20 cellular contexts compared by ENCODE assay signal in the genomic region with DNA sequence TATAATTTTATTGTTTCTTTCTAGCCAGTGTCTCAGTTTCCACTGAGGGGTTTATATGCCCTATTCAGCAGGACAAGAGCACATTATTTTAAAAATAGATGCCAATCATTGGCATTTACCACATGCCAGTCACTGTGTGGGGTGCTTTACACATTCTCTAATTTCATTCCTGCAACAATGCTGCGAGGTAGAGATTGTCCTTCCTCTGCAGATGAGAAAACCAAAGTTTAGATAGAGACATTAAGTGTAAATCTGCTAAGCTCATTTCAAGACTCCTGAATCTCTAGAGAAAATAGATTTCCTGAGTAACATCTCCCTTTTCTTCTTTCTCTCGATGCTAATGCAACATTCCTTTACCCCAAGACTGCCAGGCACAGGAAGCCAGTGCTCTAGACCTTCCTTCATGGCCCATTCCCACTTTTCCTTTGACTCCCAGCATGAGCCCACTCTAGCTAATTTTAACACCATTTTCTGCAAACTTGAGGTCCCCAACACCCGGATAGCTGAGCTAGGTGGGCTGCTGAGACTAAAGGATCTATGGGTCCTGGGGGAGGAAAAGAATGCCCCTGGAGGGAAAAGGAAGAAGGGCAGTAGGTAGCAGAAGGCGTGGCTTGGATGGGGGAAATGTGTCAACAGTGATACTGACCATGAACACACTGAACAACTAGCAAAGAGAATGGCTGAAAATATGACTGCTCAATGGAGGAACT.
"Had no signal": no experiment of that assay in that cellular context is flagged by ENCODE, and none has a peak within 500 bp of the region (broad histone marks: within the 10 kb centered on the region; RNA-seq: fewer than 3 reads in every experiment).

No MANE protein-coding gene starts in this region.

- H3K36me3 ChIP-seq: ascending aorta, breast epithelium, heart left ventricle, neutrophil, tibial artery had no signal

- FAIRE-seq: urothelium cell line had no signal

- H3K4me3 Mint-ChIP-seq: activated CD8-positive, alpha-beta memory T cell treated with anti-CD3 and anti-CD28 coated beads, Interleukin-2, amount 10 ng/mL, durations not matched to agents 7 days and 5 days; activated naive CD4-positive, alpha-beta T cell treated with anti-CD3 and anti-CD28 coated beads, Interleukin-2, amount 10 ng/mL, durations not matched to agents 7 days and 5 days; naive thymus-derived CD4-positive, alpha-beta T cell had no signal

- H3K4me3 ChIP-seq: ascending aorta, breast epithelium, heart left ventricle, mucosa of descending colon, tibial artery had no signal

- H3K9me3 ChIP-seq: ascending aorta, breast epithelium, mucosa of descending colon, neutrophil, tibial artery had no signal

- H3K27ac ChIP-seq: ascending aorta, breast epithelium, epithelial cell of prostate, heart left ventricle, tibial artery had no signal

- H3K27ac Mint-ChIP-seq: activated CD8-positive, alpha-beta memory T cell treated with anti-CD3 and anti-CD28 coated beads, Interleukin-2, amount 10 ng/mL, durations not matched to agents 7 days and 5 days; activated naive CD4-positive, alpha-beta T cell treated with anti-CD3 and anti-CD28 coated beads, Interleukin-2, amount 10 ng/mL, durations not matched to agents 7 days and 5 days had no signal

- DNase-seq: activated CD4-positive, alpha-beta T cell treated with anti-CD3 and anti-CD28 coated beads, Interleukin-2, amount 50 U/mL, for 48 hours; activated CD4-positive, CD25-positive, alpha-beta regulatory T cell treated with anti-CD3 and anti-CD28 coated beads, Interleukin-2, amount 50 U/mL, for 72 hours; activated CD8-positive, alpha-beta memory T cell treated with anti-CD3 and anti-CD28 coated beads, Interleukin-2, amount 10 ng/mL, durations not matched to agents 7 days and 5 days; activated T-cell treated with anti-CD3 and anti-CD28 coated beads, Interleukin-2, amount 50 U/mL, for 1 hour; cerebellar nuclear complex; effector memory CD4-positive, alpha-beta T cell; foreskin melanocyte; heart left ventricle; retina; stimulated activated CD4-positive, alpha-beta T cell treated with anti-CD3 and anti-CD28 coated beads, Interleukin-4, amount 100 ng/mL, for 1 hour; stimulated activated naive CD4-positive, alpha-beta T cell; tibial artery had no signal

- H3K4me1 ChIP-seq: ascending aorta had no signal

- H3K9me3 Mint-ChIP-seq: activated naive CD4-positive, alpha-beta T cell treated with anti-CD3 and anti-CD28 coated beads, Interleukin-2, amount 10 ng/mL, durations not matched to agents 7 days and 5 days had no signal

- ATAC-seq: heart left ventricle; naive thymus-derived CD4-positive, alpha-beta T cell had no signal

- H3K36me3 Mint-ChIP-seq: activated CD8-positive, alpha-beta memory T cell treated with anti-CD3 and anti-CD28 coated beads, Interleukin-2, amount 10 ng/mL, durations not matched to agents 7 days and 5 days; activated naive CD4-positive, alpha-beta T cell treated with anti-CD3 and anti-CD28 coated beads, Interleukin-2, amount 10 ng/mL, durations not matched to agents 7 days and 5 days had no signal

- H3K4me1 Mint-ChIP-seq: activated CD8-positive, alpha-beta memory T cell treated with anti-CD3 and anti-CD28 coated beads, Interleukin-2, amount 10 ng/mL, durations not matched to agents 7 days and 5 days; activated naive CD4-positive, alpha-beta T cell treated with anti-CD3 and anti-CD28 coated beads, Interleukin-2, amount 10 ng/mL, durations not matched to agents 7 days and 5 days had no signal

- H3K27me3 ChIP-seq: ascending aorta, breast epithelium, heart left ventricle, neutrophil, tibial artery had no signal
